ENCODE assay signal across 8 cellular contexts in the genomic region with DNA sequence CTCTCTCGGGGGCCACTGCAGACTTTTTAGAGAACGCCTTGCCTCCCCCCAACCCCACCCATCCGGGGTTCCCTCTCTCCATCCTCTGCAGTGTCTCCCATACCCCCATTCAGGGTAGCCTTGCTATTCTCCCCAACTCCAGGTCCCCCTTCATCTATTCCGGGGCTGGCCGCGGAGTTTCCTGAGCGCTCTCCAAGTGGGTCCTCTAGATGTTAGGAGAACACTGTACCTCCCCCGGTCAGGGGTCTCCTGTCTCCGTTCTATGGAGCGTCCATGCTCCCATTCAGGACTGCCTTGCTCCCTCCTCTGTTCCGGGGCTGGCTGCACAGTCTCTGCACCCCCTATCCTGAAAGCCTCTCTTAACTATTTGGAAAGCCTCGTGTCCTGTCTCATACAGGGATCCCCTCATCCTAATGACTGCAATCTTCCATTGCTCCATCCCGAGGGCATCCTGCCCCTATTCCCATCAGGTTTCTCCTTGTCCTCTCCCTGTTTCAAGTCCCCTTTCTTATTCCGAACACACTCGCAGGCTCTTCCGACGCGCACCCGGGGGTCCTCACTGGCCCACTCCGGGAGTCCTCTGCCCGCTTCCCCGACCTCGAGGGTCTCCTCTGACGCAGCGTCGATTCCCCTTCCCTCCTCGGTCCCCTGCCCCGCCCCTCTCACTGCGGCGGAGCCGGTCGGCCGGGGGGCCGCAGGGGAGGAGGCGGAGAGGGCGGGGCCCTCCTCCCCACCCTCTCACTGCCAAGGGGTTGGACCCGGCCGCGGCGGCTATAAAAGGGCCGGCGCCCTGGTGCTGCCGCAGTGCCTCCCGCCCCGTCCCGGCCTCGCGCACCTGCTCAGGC.
DNase-seq lines count a peak whose midpoint lies in the region; ATAC-seq lines count a peak whose summit lies in the region.

A gene with protein sequence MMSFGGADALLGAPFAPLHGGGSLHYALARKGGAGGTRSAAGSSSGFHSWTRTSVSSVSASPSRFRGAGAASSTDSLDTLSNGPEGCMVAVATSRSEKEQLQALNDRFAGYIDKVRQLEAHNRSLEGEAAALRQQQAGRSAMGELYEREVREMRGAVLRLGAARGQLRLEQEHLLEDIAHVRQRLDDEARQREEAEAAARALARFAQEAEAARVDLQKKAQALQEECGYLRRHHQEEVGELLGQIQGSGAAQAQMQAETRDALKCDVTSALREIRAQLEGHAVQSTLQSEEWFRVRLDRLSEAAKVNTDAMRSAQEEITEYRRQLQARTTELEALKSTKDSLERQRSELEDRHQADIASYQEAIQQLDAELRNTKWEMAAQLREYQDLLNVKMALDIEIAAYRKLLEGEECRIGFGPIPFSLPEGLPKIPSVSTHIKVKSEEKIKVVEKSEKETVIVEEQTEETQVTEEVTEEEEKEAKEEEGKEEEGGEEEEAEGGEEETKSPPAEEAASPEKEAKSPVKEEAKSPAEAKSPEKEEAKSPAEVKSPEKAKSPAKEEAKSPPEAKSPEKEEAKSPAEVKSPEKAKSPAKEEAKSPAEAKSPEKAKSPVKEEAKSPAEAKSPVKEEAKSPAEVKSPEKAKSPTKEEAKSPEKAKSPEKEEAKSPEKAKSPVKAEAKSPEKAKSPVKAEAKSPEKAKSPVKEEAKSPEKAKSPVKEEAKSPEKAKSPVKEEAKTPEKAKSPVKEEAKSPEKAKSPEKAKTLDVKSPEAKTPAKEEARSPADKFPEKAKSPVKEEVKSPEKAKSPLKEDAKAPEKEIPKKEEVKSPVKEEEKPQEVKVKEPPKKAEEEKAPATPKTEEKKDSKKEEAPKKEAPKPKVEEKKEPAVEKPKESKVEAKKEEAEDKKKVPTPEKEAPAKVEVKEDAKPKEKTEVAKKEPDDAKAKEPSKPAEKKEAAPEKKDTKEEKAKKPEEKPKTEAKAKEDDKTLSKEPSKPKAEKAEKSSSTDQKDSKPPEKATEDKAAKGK (plus strand): TSS at position 802 of the 845 bp plus-strand sequence. CDS start 45 bp downstream, outside the sequence.

- H3K27ac Mint-ChIP-seq in central memory CD8-positive, alpha-beta T cell (ENCODE audit: low read depth): peak within 1 kb of the TSS; percentile 10

- H3K36me3 ChIP-seq in neuron (ENCODE audit: insufficient read depth, low read length): no peaks in the 10 kb centered on the region

- peaks cover 42% of the 10 kb centered on the region for H3K27me3 ChIP-seq in neuron (ENCODE audit: insufficient read depth, low read length)

- peaks cover 6% of the 10 kb centered on the region for H3K36me3 Mint-ChIP-seq in central memory CD8-positive, alpha-beta T cell (ENCODE audit: insufficient read depth)

- no peaks in the 10 kb centered on the region for H3K9me3 Mint-ChIP-seq in central memory CD8-positive, alpha-beta T cell

- DNase-seq in D341Med (ENCODE audit: low spot score) (peak; percentile 97), NCI-H146 (lab: John Stamatoyannopoulos, UW) (peak; percentile 70), globus pallidus (ENCODE audit: low spot score) (no peak), islet precursor cell (no peak)
- no peak for DNase-seq in central memory CD8-positive, alpha-beta T cell (ENCODE audit: low spot score in 2 of 2)

- H3K27me3 Mint-ChIP-seq in central memory CD8-positive, alpha-beta T cell: peaks cover 58% of the 10 kb centered on the region

- H3K9me3 ChIP-seq in neuron (ENCODE audit: low read length): peaks cover 5% of the 10 kb centered on the region

- ATAC-seq in central memory CD8-positive, alpha-beta T cell (replicated peaks; ENCODE audit: extremely low read depth, poor library complexity, severe bottlenecking): no peak
- no peak for ATAC-seq in GM18511 (IDR thresholded peaks at IDR 0.05; ENCODE audit: unreplicated experiment)
- ATAC-seq in HG02970 (IDR thresholded peaks at IDR 0.05; ENCODE audit: low FRiP score, unreplicated experiment): no peak

- peak within 1 kb of the TSS; percentile 14 for H2AFZ ChIP-seq in neuron (ENCODE audit: low read depth, low read length)

- H3K4me3 ChIP-seq in neuron (ENCODE audit: low read length): peak within 1 kb of the TSS; percentile 41

- H3K4me3 Mint-ChIP-seq in central memory CD8-positive, alpha-beta T cell: peak within 1 kb of the TSS; percentile 50

- peaks cover 28% of the 10 kb centered on the region for H3K4me1 ChIP-seq in neuron (ENCODE audit: insufficient read depth, low read length)

- peaks cover 14% of the 10 kb centered on the region for H3K4me1 Mint-ChIP-seq in central memory CD8-positive, alpha-beta T cell

Comparison
In these comparisons a context has a peak if more than half of its experiments do, and no peak if none do; other contexts are left out.
1. DNase-seq: peak in D341Med (single experiment) and NCI-H146 (single experiment); none in central memory CD8-positive, alpha-beta T cell (0 of 2), globus pallidus (single experiment) and islet precursor cell (single experiment).